In genomic region chr7:2956526-2957368, GRCh38 we compare ENCODE assay signal across 9 cellular contexts.
DNase-seq lines count a peak whose midpoint lies in the region; ATAC-seq and TF ChIP-seq lines count a peak whose summit lies in the region.
"Had no signal": no experiment of that assay in that cellular context is flagged by ENCODE, and none has a peak within 500 bp of the region (broad histone marks: within the 10 kb centered on the region; RNA-seq: fewer than 3 reads in every experiment).

No MANE protein-coding gene starts in this region.

- TF ChIP-seq POLR2A in thyroid gland (IDR thresholded peaks at IDR 0.05), result no peak

- 76 to 78% methylated on average over 12 of the region's 12 CpGs for WGBS in thyroid gland, 2 donors

- intact Hi-C loops in thyroid gland (cut with DNase I), result no loop called here

- H3K36me3 ChIP-seq in brain microvascular endothelial cell (replicated peaks) (no peaks in the 10 kb centered on the region), thyroid gland (no peaks in the 10 kb centered on the region)
- H3K36me3 ChIP-seq: lower lobe of right lung had no signal

- H3K4me3 ChIP-seq in brain microvascular endothelial cell (ENCODE audit: low read depth, low read length), result no peak overlapping the region
- no peak overlapping the region for H3K4me3 ChIP-seq in thyroid gland (replicated peaks in 1 of 3)
- H3K4me3 ChIP-seq: lower lobe of right lung had no signal

- H3K27ac ChIP-seq in brain microvascular endothelial cell, result no peak overlapping the region
- H3K27ac ChIP-seq in thyroid gland, result no peak overlapping the region
- H3K27ac ChIP-seq: lower lobe of right lung had no signal

- in situ Hi-C loops in SK-MEL-5 (cut with HindIII; ENCODE audit: low pct_unique_long_range_greater_than_20kb, low sequenced_read_pairs) (no loop called here), brain microvascular endothelial cell (cut with HindIII; ENCODE audit: low pct_ligation_motif_present, low sequenced_read_pairs) (no loop called here)

- H3K4me1 ChIP-seq in thyroid gland, result no peaks in the 10 kb centered on the region
- H3K4me1 ChIP-seq: lower lobe of right lung had no signal

- TF ChIP-seq CTCF in brain microvascular endothelial cell (IDR thresholded peaks at IDR 0.05; ENCODE audit: low read depth, low read length, missing control alignments) (no peak), thyroid gland (IDR thresholded peaks at IDR 0.05) (no peak)

- DNase-seq in EH (ENCODE audit: low read depth) (peak; percentile 41), SK-MEL-5 (ENCODE audit: low read depth, low spot score) (peak; percentile 19), brain microvascular endothelial cell (peak; percentile 50), renal cortical epithelial cell (ENCODE audit: low read depth) (peak; percentile 82), thyroid gland (no peak), LoVo (ENCODE audit: low spot score) (no peak)
- DNase-seq: lower lobe of right lung had no signal

- no peaks in the 10 kb centered on the region for H3K9me3 ChIP-seq in thyroid gland
- H3K9me3 ChIP-seq: lower lobe of right lung had no signal

- H3K27me3 ChIP-seq in brain microvascular endothelial cell (replicated peaks) (no peaks in the 10 kb centered on the region), thyroid gland (no peaks in the 10 kb centered on the region)

- ATAC-seq in GM21576 (IDR thresholded peaks at IDR 0.05; ENCODE audit: unreplicated experiment), result no peak
- ATAC-seq in HG02973 (IDR thresholded peaks at IDR 0.05; ENCODE audit: unreplicated experiment), result no peak

Comparison
In these comparisons a context has a peak if more than half of its experiments do, and no peak if none do; other contexts are left out.
1. DNase-seq: peak in EH (single experiment), SK-MEL-5 (single experiment), brain microvascular endothelial cell (single experiment) and renal cortical epithelial cell (single experiment); none in thyroid gland (0 of 2) and LoVo (single experiment).